Comparison of ENCODE assay signal across 14 cellular contexts in the genomic region with DNA sequence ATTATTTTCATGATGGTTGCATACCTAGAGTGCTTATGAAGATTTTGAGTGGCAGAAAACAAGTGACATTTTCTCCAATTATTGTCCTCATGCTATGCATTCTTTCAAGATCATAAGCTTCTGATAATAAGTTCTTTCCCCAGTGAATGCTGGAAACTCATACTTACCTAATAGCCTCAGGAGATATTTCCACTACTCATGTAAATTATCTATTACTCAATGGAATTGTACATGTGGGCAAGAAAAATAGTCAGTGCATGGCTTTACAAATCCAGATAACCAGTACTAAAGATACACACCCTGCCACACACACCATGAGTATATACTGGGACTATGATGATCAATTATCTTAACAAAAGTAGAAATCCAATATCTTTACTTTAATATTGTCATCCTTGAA.
DNase-seq lines count a peak whose midpoint lies in the region; ATAC-seq and TF ChIP-seq lines count a peak whose summit lies in the region.
"Had no signal": no experiment of that assay in that cellular context is flagged by ENCODE, and none has a peak within 500 bp of the region (broad histone marks: within the 10 kb centered on the region; RNA-seq: fewer than 3 reads in every experiment).

No MANE protein-coding gene starts in this region.

- TF ChIP-seq CTCF in PC-3 (conservative IDR thresholded peaks at IDR 0.05; ENCODE audit: low read depth, low read length) (no peak), foreskin keratinocyte (conservative IDR thresholded peaks at IDR 0.05) (no peak)

- H2AFZ ChIP-seq in PC-3 (ENCODE audit: low read length), result no peak overlapping the region
- H2AFZ ChIP-seq: GM23248 had no signal

- ATAC-seq in PC-3 (no peak), foreskin keratinocyte (peak; percentile 34), HG03342 (IDR thresholded peaks at IDR 0.05; ENCODE audit: unreplicated experiment) (no peak)

- H3K27ac ChIP-seq in PC-3 (ENCODE audit: low read length) (no peak overlapping the region), foreskin keratinocyte (no peak overlapping the region)
- H3K27ac ChIP-seq: GM23248 had no signal

- intact Hi-C loops in PC-3 (cut with micrococcal nuclease), result no loop called here

- H3K27me3 ChIP-seq in PC-3 (ENCODE audit: low read length) (no peaks in the 10 kb centered on the region), foreskin keratinocyte (peaks cover 3% of the 10 kb centered on the region)
- H3K27me3 ChIP-seq: BE2C had no signal

- no TSS peak for BruUV-seq in PC-3 (replicated peaks; lab: Mats Ljungman, UMichigan)

- no peaks in the 10 kb centered on the region for H4K20me1 ChIP-seq in PC-3 (ENCODE audit: low read length)

- H3K9me3 ChIP-seq in PC-3 (ENCODE audit: low read length), result no peaks in the 10 kb centered on the region
- H3K9me3 ChIP-seq: BE2C, Caco-2, HAP-1 had no signal

- H3K4me3 ChIP-seq in PC-3 (ENCODE audit: low read length), result no peak overlapping the region
- H3K4me3 ChIP-seq: GM23248, HAP-1 had no signal

- DNase-seq in NCI-H1048 (lab: John Stamatoyannopoulos, UW) (peak; percentile 37), PC-3 (peak; percentile 4), foreskin keratinocyte (peak in 1 of 2 donors; percentile 49), HuH-7.5 (ENCODE audit: low spot score) (no peak), NCI-H2081 treated with DMSO at 0.1 percent for 48 hours (lab: John Stamatoyannopoulos, UW) (no peak)
- DNase-seq: ACHN; BE2C; C1 segment of cervical spinal cord; Caco-2; CD4-positive, CD25-positive, alpha-beta regulatory T cell; GDM1; GM23248 had no signal

- H3F3A ChIP-seq in PC-3 (ENCODE audit: low read length, unreplicated experiment), result no peaks in the 10 kb centered on the region

- H3K9me2 ChIP-seq in PC-3 (replicated peaks; ENCODE audit: low read length), result no peaks in the 10 kb centered on the region

- H3K79me2 ChIP-seq in PC-3 (ENCODE audit: low read length), result no peaks in the 10 kb centered on the region

- H3K4me2 ChIP-seq in PC-3 (ENCODE audit: low read length), result no peak overlapping the region

- CTCF ChIA-PET in PC-3 (lab: Charles Lee), result no interaction called here

- H3K4me1 ChIP-seq in PC-3 (ENCODE audit: insufficient read depth, low read length), result no peaks in the 10 kb centered on the region
- H3K4me1 ChIP-seq in foreskin keratinocyte, result no peaks in the 10 kb centered on the region
- H3K4me1 ChIP-seq: Caco-2, HAP-1 had no signal

- no peaks in the 10 kb centered on the region for H3K36me3 ChIP-seq in PC-3 (ENCODE audit: low read depth, low read length)
- H3K36me3 ChIP-seq: BE2C, HAP-1 had no signal

- POLR2A ChIA-PET in PC-3 (lab: Charles Lee; ENCODE audit: unreplicated experiment), result no interaction called here

- no peak overlapping the region for H3K9ac ChIP-seq in PC-3 (ENCODE audit: low read length)
- H3K9ac ChIP-seq: GM23248 had no signal

Comparison
In these comparisons a context has a peak if more than half of its experiments do, and no peak if none do; other contexts are left out.
1. DNase-seq: peak in NCI-H1048 (single experiment) and PC-3 (single experiment); none in HuH-7.5 (single experiment) and NCI-H2081 treated with DMSO at 0.1 percent for 48 hours (single experiment).